Comparison of ENCODE assay signal across 16 cellular contexts in the genomic region with DNA sequence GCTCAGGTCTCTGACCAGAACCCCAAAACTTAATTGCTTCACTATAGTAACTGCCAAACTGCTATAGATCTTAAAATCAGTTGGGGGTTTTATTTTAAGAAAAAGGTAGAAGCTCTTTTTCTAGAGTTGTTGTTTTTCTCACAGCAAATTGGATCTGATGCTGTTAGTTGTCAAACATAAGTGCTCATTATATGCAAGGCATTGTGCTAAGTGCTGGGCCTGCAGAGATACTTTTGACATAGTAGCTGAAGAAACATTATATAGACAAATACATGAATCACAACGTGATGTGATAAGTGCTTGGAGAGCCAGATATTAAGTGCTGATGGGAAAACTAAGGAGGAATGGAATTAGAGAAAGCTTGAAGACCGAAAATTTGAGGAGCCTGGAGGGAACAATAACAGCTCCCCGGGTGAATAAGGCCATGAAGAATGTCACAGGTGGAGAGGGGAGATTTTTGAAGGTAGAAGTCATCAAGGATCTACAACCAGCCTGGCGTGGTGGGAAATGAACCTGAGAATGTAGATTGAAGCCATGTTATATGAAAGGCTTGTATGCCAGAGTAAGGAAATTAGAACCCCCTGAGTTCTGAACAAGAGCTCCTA.
A peak's percentile ranks its signal among the peaks of the same experiment; 100 is the strongest.
DNase-seq lines count a peak whose midpoint lies in the region; ATAC-seq and TF ChIP-seq lines count a peak whose summit lies in the region.
"Had no signal": no experiment of that assay in that cellular context is flagged by ENCODE, and none has a peak within 500 bp of the region (broad histone marks: within the 10 kb centered on the region; RNA-seq: fewer than 3 reads in every experiment).

No MANE protein-coding gene starts in this region.

- H2BK120ac ChIP-seq in trophoblast cell (ENCODE audit: insufficient read depth, low read length, poor library complexity) = no peak overlapping the region

- H4K91ac ChIP-seq in trophoblast cell (ENCODE audit: low read depth, low read length) = peak overlapping the region; percentile 51

- peak overlapping the region; percentile 78 for H2BK12ac ChIP-seq in trophoblast cell (ENCODE audit: low read length)

- no peak overlapping the region for H3K23ac ChIP-seq in trophoblast cell (ENCODE audit: low read length)

- no peaks in the 10 kb centered on the region for H3K9me3 ChIP-seq in trophoblast cell (ENCODE audit: insufficient read depth, low read depth, low read length)

- no peak overlapping the region for H2BK5ac ChIP-seq in trophoblast cell (ENCODE audit: low read depth, low read length, poor library complexity)

- H3K36me3 Mint-ChIP-seq in progenitor cell of endocrine pancreas (ENCODE audit: insufficient read depth) = no peaks in the 10 kb centered on the region
- H3K36me3 Mint-ChIP-seq: CD14-positive monocyte had no signal

- no peaks in the 10 kb centered on the region for H3K79me2 ChIP-seq in trophoblast cell (ENCODE audit: control insufficient read depth, insufficient read depth, low read length, poor library complexity)

- no peak overlapping the region for H3K14ac ChIP-seq in trophoblast cell (ENCODE audit: low read length)

- peaks cover 17% of the 10 kb centered on the region for H3K4me1 Mint-ChIP-seq in progenitor cell of endocrine pancreas (ENCODE audit: low read depth)
- H3K4me1 Mint-ChIP-seq: CD14-positive monocyte had no signal

- peak; percentile 64 for ATAC-seq in foreskin keratinocyte

- H3K18ac ChIP-seq in trophoblast cell (ENCODE audit: low read length) = no peak overlapping the region

- H3K27me3 Mint-ChIP-seq in progenitor cell of endocrine pancreas = no peaks in the 10 kb centered on the region

- peaks cover 15% of the 10 kb centered on the region for H3K79me1 ChIP-seq in trophoblast cell (ENCODE audit: low read length)

- H4K8ac ChIP-seq in trophoblast cell (ENCODE audit: low read depth, low read length) = no peak overlapping the region

- H3K27me3 ChIP-seq in foreskin keratinocyte = no peaks in the 10 kb centered on the region
- H3K27me3 ChIP-seq in trophoblast cell (ENCODE audit: insufficient read depth, low read length) = no peaks in the 10 kb centered on the region

- H3K9me3 Mint-ChIP-seq in progenitor cell of endocrine pancreas (ENCODE audit: low read depth) = no peaks in the 10 kb centered on the region

- WGBS in trophoblast cell (ENCODE audit: extremely low coverage, insufficient coverage, insufficient read length) = no CpG with 5 or more reads among the region's 4 CpGs

- H2AFZ ChIP-seq in trophoblast cell (ENCODE audit: insufficient read depth, low read length, poor library complexity) = no peak overlapping the region

- no peak overlapping the region for H3K4me3 Mint-ChIP-seq in progenitor cell of endocrine pancreas (ENCODE audit: low read depth)
- H3K4me3 Mint-ChIP-seq: CD14-positive monocyte, H9 had no signal

- no peaks in the 10 kb centered on the region for H3K36me3 ChIP-seq in trophoblast cell (ENCODE audit: control insufficient read depth in 1 of 2, insufficient read depth in 2 of 2, low read length in 2 of 2)

- no peak overlapping the region for H3K9ac ChIP-seq in trophoblast cell (ENCODE audit: low read length)

- DNase-seq in Daoy (ENCODE audit: low read depth) (peak; percentile 44), M059J (ENCODE audit: low read depth) (peak; percentile 59), foreskin keratinocyte (peak; percentile 49 to 79), trophoblast cell (no peak), progenitor cell of endocrine pancreas (ENCODE audit: low spot score, unreplicated experiment) (no peak), NCI-H2107 treated with DMSO at 0.1 percent for 48 hours (lab: John Stamatoyannopoulos, UW; ENCODE audit: unreplicated experiment) (no peak), T-helper 1 cell (no peak)
- DNase-seq: COR-L47, H9, KG1, MM.1S, NCI-H187 treated with DMSO at 0.1 percent for 48 hours, NCI-H345, NCI-H526 treated with DMSO at 0.1 percent for 48 hours, OCI-M1 had no signal

- H3K27ac ChIP-seq in foreskin keratinocyte = no peak overlapping the region
- no peak overlapping the region for H3K27ac ChIP-seq in trophoblast cell (ENCODE audit: low read depth, low read length)

- no peak overlapping the region for H3K4ac ChIP-seq in trophoblast cell (ENCODE audit: low read depth, low read length)

- peak overlapping the region; percentile 39 for H3K4me2 ChIP-seq in trophoblast cell (ENCODE audit: low read length)

- H4K12ac ChIP-seq in trophoblast cell (ENCODE audit: low read depth, low read length) = no peak overlapping the region

- H3K27ac Mint-ChIP-seq in progenitor cell of endocrine pancreas = no peak overlapping the region
- H3K27ac Mint-ChIP-seq: CD14-positive monocyte had no signal

- H3K4me1 ChIP-seq in foreskin keratinocyte (peaks cover 12% of the 10 kb centered on the region), trophoblast cell (ENCODE audit: control insufficient read depth in 1 of 2, insufficient read depth in 2 of 2, low read length in 2 of 2) (peaks cover 11 to 14% of the 10 kb centered on the region in 2 experiments)

- TF ChIP-seq CTCF in foreskin keratinocyte (conservative IDR thresholded peaks at IDR 0.05) (no peak), progenitor cell of endocrine pancreas (IDR thresholded peaks at IDR 0.05; ENCODE audit: unreplicated experiment) (no peak)

- H2AK5ac ChIP-seq in trophoblast cell (ENCODE audit: low read length) = no peak overlapping the region

- no peak overlapping the region for H3K4me3 ChIP-seq in trophoblast cell (ENCODE audit: low read depth, low read length)

Comparison
In these comparisons a context has a peak if more than half of its experiments do, and no peak if none do; other contexts are left out.
1. DNase-seq: peak in Daoy (single experiment), M059J (single experiment) and foreskin keratinocyte (2 of 2); none in trophoblast cell (0 of 2), progenitor cell of endocrine pancreas (single experiment), NCI-H2107 treated with DMSO at 0.1 percent for 48 hours (single experiment) and T-helper 1 cell (0 of 5).